Comparison of ENCODE assay signal across 15 cellular contexts in the genomic region with DNA sequence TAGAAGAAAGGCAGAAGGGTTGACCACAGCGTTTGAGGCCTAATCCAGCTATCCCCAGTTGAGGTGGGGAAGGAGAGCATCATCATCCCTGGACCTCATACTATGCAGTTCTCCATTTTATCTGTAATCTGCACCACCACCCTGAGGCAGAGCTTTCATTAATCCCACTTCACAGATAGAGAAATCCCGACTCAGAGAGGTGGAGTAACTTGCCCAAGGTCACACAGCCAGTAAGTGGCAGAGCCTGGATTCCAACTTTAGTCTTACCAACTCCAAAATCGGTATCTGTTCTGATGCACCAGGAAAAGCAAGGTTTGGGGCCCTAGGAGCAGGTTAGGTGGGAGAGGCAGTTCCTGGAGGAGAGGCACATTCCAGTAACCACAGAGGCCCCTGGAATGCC. TPM values are rescaled to one million over a fixed set of nuclear protein-coding genes. Genes with fewer than 3 reads are reported as not detected.
DNase-seq lines count a peak whose midpoint lies in the region; ATAC-seq and TF ChIP-seq lines count a peak whose summit lies in the region.
"Had no signal": no experiment of that assay in that cellular context is flagged by ENCODE, and none has a peak within 500 bp of the region (broad histone marks: within the 10 kb centered on the region; RNA-seq: fewer than 3 reads in every experiment).

No MANE protein-coding gene starts in this region.

- H3K9me2 ChIP-seq in neural cell (ENCODE audit: insufficient read depth, low read length) = no peaks in the 10 kb centered on the region

- no peaks in the 10 kb centered on the region for H3K9me3 Mint-ChIP-seq in MCF 10A (ENCODE audit: unreplicated experiment)
- H3K9me3 Mint-ChIP-seq: CD4-positive, alpha-beta memory T cell; H9 had no signal

- peaks cover 9% of the 10 kb centered on the region for H3K27me3 Mint-ChIP-seq in MCF 10A (ENCODE audit: insufficient read depth, unreplicated experiment)

- no peak overlapping the region for H3K9ac ChIP-seq in neural cell (ENCODE audit: low read length)
- H3K9ac ChIP-seq: GM23248 had no signal

- no peaks in the 10 kb centered on the region for H3K4me1 Mint-ChIP-seq in MCF 10A (ENCODE audit: insufficient read depth, unreplicated experiment)
- H3K4me1 Mint-ChIP-seq: CD4-positive, alpha-beta memory T cell had no signal

- no TSS peak for BruUV-seq in MCF 10A (replicated peaks; lab: Mats Ljungman, UMichigan)

- DNase-seq in MCF 10A (ENCODE audit: unreplicated experiment) (no peak), breast epithelium (ENCODE audit: low spot score in 2 of 2) (no peak), RWPE2 (ENCODE audit: low spot score) (no peak)
- DNase-seq: C1 segment of cervical spinal cord; CD4-positive, alpha-beta memory T cell; COR-L47; DMS153; DND-41 had no signal

- TF ChIP-seq EP300 in neural cell (conservative IDR thresholded peaks at IDR 0.05; ENCODE audit: poor library complexity, severe bottlenecking) = no peak

- no peak for ATAC-seq in RWPE2 (ENCODE audit: low read depth)
- ATAC-seq in HG02852 (IDR thresholded peaks at IDR 0.05; ENCODE audit: unreplicated experiment) = no peak

- H3K4me2 ChIP-seq in neural cell (ENCODE audit: low read length) = no peak overlapping the region

- no peak for TF ChIP-seq RAD21 in neural cell (conservative IDR thresholded peaks at IDR 0.05)

- H3K79me2 ChIP-seq in neural cell (replicated peaks; ENCODE audit: insufficient read depth, low read length) = no peaks in the 10 kb centered on the region

- no peaks in the 10 kb centered on the region for H3K36me3 ChIP-seq in breast epithelium
- no peaks in the 10 kb centered on the region for H3K36me3 ChIP-seq in RWPE2 (ENCODE audit: low read depth)
- H3K36me3 ChIP-seq in neural cell (ENCODE audit: insufficient read depth, low read length) = no peaks in the 10 kb centered on the region

- H4K20me1 ChIP-seq in neural cell (ENCODE audit: insufficient read depth) = no peaks in the 10 kb centered on the region

- TF ChIP-seq POLR2A in breast epithelium (IDR thresholded peaks at IDR 0.05) = no peak

- H3K27ac ChIP-seq in breast epithelium = no peak overlapping the region
- H3K27ac ChIP-seq in RWPE2 (ENCODE audit: poor library complexity, severe bottlenecking) = no peak overlapping the region
- H3K27ac ChIP-seq in neural cell (ENCODE audit: low read length) = no peak overlapping the region
- H3K27ac ChIP-seq: GM23248 had no signal

- H3K27me3 ChIP-seq in breast epithelium = no peaks in the 10 kb centered on the region
- H3K27me3 ChIP-seq in RWPE2 (ENCODE audit: insufficient read depth, poor library complexity, severe bottlenecking) = peaks cover 4% of the 10 kb centered on the region
- H3K27me3 ChIP-seq in neural cell (ENCODE audit: insufficient read depth, low read depth, low read length) = no peaks in the 10 kb centered on the region

- no peak overlapping the region for H3K4me3 ChIP-seq in breast epithelium
- no peak overlapping the region for H3K4me3 ChIP-seq in RWPE2 (ENCODE audit: severe bottlenecking)
- no peak overlapping the region for H3K4me3 ChIP-seq in neural cell (ENCODE audit: low read length)
- H3K4me3 ChIP-seq: GM23248 had no signal

- H3K4me1 ChIP-seq in breast epithelium (no peaks in the 10 kb centered on the region), RWPE2 (ENCODE audit: insufficient read depth, poor library complexity, severe bottlenecking) (no peaks in the 10 kb centered on the region)

- POLR2A ChIA-PET in MCF 10A (lab: Yijun Ruan, JAX) = no interaction called here

- H2AFZ ChIP-seq in neural cell (ENCODE audit: low read depth, low read length) = no peak overlapping the region
- H2AFZ ChIP-seq: GM23248 had no signal

- H3K36me3 Mint-ChIP-seq in MCF 10A (ENCODE audit: insufficient read depth, unreplicated experiment) = peaks cover 8% of the 10 kb centered on the region

- CTCF ChIA-PET in MCF 10A (lab: Yijun Ruan, JAX) = interaction anchor here (0.5 to 1.5 kb wide), 6 partner anchors 8 to 746 kb away, joined by 3 to 4 read pairs (median 3); no protein-coding TSS in a partner anchor

- H3F3A ChIP-seq in neural cell (ENCODE audit: insufficient read depth, low read length, poor library complexity, severe bottlenecking) = peaks cover 4% of the 10 kb centered on the region

- H3K27ac Mint-ChIP-seq in MCF 10A (ENCODE audit: low read depth, unreplicated experiment) = peak overlapping the region; percentile 66
- H3K27ac Mint-ChIP-seq: CD4-positive, alpha-beta memory T cell had no signal

- no peaks in the 10 kb centered on the region for H3K9me3 ChIP-seq in breast epithelium
- H3K9me3 ChIP-seq in RWPE2 (ENCODE audit: severe bottlenecking) = no peaks in the 10 kb centered on the region
- H3K9me3 ChIP-seq in neural cell (ENCODE audit: low read length) = no peaks in the 10 kb centered on the region

- H3K4me3 Mint-ChIP-seq in MCF 10A (ENCODE audit: unreplicated experiment) = no peak overlapping the region
- H3K4me3 Mint-ChIP-seq: CD4-positive, alpha-beta memory T cell; H9 had no signal

- no peak for TF ChIP-seq CTCF in MCF 10A (IDR thresholded peaks at IDR 0.05; ENCODE audit: unreplicated experiment)
- TF ChIP-seq CTCF in breast epithelium (IDR thresholded peaks at IDR 0.05) = no peak
- peak; percentile 5 for TF ChIP-seq CTCF in RWPE2 (IDR thresholded peaks at IDR 0.05; ENCODE audit: poor library complexity, severe bottlenecking)
- TF ChIP-seq CTCF in neural cell (IDR thresholded peaks at IDR 0.05; ENCODE audit: poor library complexity, severe bottlenecking) = no peak

- intact Hi-C loops in MCF 10A (cut with micrococcal nuclease) (no loop called here), breast epithelium (cut with DNase I; ENCODE audit: low total_unique reads) (no loop called here)

TF ChIP-seq in neural cell, 6 proteins besides CTCF, POLR2A, EP300 and RAD21:
- TF ChIP-seq, protein P1, sequence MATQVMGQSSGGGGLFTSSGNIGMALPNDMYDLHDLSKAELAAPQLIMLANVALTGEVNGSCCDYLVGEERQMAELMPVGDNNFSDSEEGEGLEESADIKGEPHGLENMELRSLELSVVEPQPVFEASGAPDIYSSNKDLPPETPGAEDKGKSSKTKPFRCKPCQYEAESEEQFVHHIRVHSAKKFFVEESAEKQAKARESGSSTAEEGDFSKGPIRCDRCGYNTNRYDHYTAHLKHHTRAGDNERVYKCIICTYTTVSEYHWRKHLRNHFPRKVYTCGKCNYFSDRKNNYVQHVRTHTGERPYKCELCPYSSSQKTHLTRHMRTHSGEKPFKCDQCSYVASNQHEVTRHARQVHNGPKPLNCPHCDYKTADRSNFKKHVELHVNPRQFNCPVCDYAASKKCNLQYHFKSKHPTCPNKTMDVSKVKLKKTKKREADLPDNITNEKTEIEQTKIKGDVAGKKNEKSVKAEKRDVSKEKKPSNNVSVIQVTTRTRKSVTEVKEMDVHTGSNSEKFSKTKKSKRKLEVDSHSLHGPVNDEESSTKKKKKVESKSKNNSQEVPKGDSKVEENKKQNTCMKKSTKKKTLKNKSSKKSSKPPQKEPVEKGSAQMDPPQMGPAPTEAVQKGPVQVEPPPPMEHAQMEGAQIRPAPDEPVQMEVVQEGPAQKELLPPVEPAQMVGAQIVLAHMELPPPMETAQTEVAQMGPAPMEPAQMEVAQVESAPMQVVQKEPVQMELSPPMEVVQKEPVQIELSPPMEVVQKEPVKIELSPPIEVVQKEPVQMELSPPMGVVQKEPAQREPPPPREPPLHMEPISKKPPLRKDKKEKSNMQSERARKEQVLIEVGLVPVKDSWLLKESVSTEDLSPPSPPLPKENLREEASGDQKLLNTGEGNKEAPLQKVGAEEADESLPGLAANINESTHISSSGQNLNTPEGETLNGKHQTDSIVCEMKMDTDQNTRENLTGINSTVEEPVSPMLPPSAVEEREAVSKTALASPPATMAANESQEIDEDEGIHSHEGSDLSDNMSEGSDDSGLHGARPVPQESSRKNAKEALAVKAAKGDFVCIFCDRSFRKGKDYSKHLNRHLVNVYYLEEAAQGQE (IDR thresholded peaks at IDR 0.05; ENCODE audit: borderline replicate concordance) = peak; percentile 16
- TF ChIP-seq POLR2AphosphoS5 (IDR thresholded peaks at IDR 0.05) = no peak

RNA-seq across cellular contexts. Expression of a gene that starts 6.7 kb away (rescaled TPM):
- not detected in 2 replicates for total RNA-seq in MCF 10A (2022)
- total RNA-seq in breast epithelium = 1 to 10 TPM in 2 of 3 donors, under 1 TPM in 1; 0.73 to 4.3 (median 1.1) TPM
- 155 and 164 TPM in 2 replicates for polyA plus RNA-seq in neural cell
- polyA minus RNA-seq in neural cell = 26.3 and 26.5 TPM in 2 replicates
- total RNA-seq: A673; CD4-positive, alpha-beta memory T cell had no signal
- polyA plus RNA-seq: CD4-positive, alpha-beta memory T cell had no signal

RNA-seq across cellular contexts. Expression of a gene that starts 25.2 kb away (rescaled TPM):
- total RNA-seq in MCF 10A (2022) (not detected in 2 replicates), breast epithelium (under 1 TPM in 2 of 3 donors, not detected in 1; 0.33 to 0.48 TPM)
- polyA plus RNA-seq in neural cell = 0.62 and 0.84 TPM in 2 replicates
- 0.97 and 1.0 TPM in 2 replicates for polyA minus RNA-seq in neural cell
- total RNA-seq: A673, GM23248, H4 had no signal
- polyA plus RNA-seq: BJ, GM23248 had no signal

RNA-seq across cellular contexts. Expression of a gene that starts 47.7 kb away (rescaled TPM):
- not detected in 2 replicates for total RNA-seq in MCF 10A (2022)
- not detected for total RNA-seq in breast epithelium
- not detected in 2 replicates for polyA plus RNA-seq in neural cell
- not detected in 2 replicates for polyA minus RNA-seq in neural cell
- total RNA-seq: A673, GM23248, H9 had no signal
- polyA plus RNA-seq: CD4-positive, alpha-beta memory T cell had no signal

RNA-seq across cellular contexts. Expression of a gene that starts 59.7 kb away (rescaled TPM):
- total RNA-seq in MCF 10A (2022) = 207 and 212 TPM in 2 replicates
- total RNA-seq in breast epithelium = 10 to 100 TPM; 71.7 to 98.4 (median 75.1) TPM
- 82.7 and 236 TPM in 2 replicates for polyA plus RNA-seq in neural cell
- 86.7 and 133 TPM in 2 replicates for polyA minus RNA-seq in neural cell
